23 cellular contexts compared by ENCODE assay signal in the genomic region with DNA sequence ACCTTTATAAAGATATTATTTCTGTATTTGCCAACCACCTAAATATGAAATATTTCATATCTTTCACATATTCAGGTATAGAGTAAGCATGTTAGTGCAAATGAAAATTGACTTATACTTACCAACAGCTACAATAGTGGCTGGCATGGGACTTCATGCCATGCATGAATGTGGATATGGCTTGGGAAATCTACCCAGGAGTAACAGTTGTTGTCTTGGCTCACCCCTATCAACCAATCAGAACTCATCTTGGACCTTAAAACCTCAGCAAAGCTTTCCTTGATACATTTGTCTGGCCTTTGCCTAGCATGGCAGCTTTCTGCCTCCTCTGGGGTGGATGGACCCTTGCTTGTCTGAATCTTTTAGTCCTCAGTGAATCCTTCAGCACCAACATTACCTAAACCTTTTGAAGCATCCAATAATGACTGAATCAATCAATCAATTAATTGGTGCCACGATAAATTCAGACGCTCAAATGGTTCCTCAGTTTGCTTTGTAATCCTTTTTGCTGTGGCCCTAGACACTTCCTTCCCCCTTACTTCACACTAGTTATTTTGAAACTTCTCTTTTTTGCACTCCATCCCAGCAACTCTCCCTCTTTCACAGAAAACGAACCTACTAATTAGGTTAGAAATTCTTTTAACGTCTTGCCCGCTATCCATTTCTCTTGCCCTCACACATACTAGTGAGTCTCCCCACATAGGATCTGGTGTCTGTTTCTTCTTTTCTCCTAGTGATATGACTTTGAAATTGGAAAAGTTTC.
"Had no signal": no experiment of that assay in that cellular context is flagged by ENCODE, and none has a peak within 500 bp of the region (broad histone marks: within the 10 kb centered on the region; RNA-seq: fewer than 3 reads in every experiment).

No MANE protein-coding gene starts in this region.

- H3K27ac ChIP-seq: lower lobe of right lung, skin epidermis, suprapubic skin, VCaP had no signal

- H3K4me1 ChIP-seq: lower lobe of right lung, suprapubic skin had no signal

- H3K36me3 Mint-ChIP-seq: activated naive CD4-positive, alpha-beta T cell treated with anti-CD3 and anti-CD28 coated beads, Interleukin-2, amount 50 U/mL, for 24 hours; type B pancreatic cell had no signal

- H3K36me3 ChIP-seq: gastrocnemius medialis, heart right ventricle, lower lobe of right lung, suprapubic skin had no signal

- H3K9me3 ChIP-seq: gastrocnemius medialis, heart right ventricle, lower lobe of right lung, suprapubic skin had no signal

- DNase-seq: activated CD4-positive, alpha-beta T cell treated with anti-CD3 and anti-CD28 coated beads for 1 hour; activated CD4-positive, alpha-beta T cell treated with anti-CD3 and anti-CD28 coated beads, Interleukin-2, amount 50 U/mL, for 4 hours; activated effector memory CD4-positive, alpha-beta T cell treated with Interleukin-2 at 50 U/mL for 16 hours; activated T-cell treated with anti-CD3 and anti-CD28 coated beads, Interleukin-2, amount 50 U/mL, for 24 hours; dorsolateral prefrontal cortex; endodermal cell; erythroblast; gastrocnemius medialis; heart right ventricle; left colon; lower lobe of right lung; midbrain; nucleus accumbens; right cardiac atrium; stimulated activated CD4-positive, alpha-beta T cell treated with anti-CD3 and anti-CD28 coated beads, Interleukin-4, amount 100 ng/mL, for 4 hours; stimulated activated CD8-positive, alpha-beta memory T cell treated with anti-CD3 and anti-CD28 coated beads, Interleukin-4, amount 100 ng/mL, for 48 hours; stimulated activated naive CD4-positive, alpha-beta T cell treated with Interleukin-2 at 50 U/mL for 16 hours; T-helper 9 cell had no signal

- H3K9me3 Mint-ChIP-seq: activated T-cell treated with anti-CD3 and anti-CD28 coated beads, Interleukin-2, amount 50 U/mL, for 24 hours had no signal

- H3K4me1 Mint-ChIP-seq: activated naive CD4-positive, alpha-beta T cell treated with anti-CD3 and anti-CD28 coated beads, Interleukin-2, amount 50 U/mL, for 24 hours had no signal

- H3K27ac Mint-ChIP-seq: activated naive CD4-positive, alpha-beta T cell treated with anti-CD3 and anti-CD28 coated beads, Interleukin-2, amount 50 U/mL, for 24 hours; activated T-cell treated with anti-CD3 and anti-CD28 coated beads, Interleukin-2, amount 50 U/mL, for 24 hours; endodermal cell; type B pancreatic cell had no signal

- H3K4me3 ChIP-seq: dorsolateral prefrontal cortex, gastrocnemius medialis, heart right ventricle, lower lobe of right lung, skin epidermis, suprapubic skin had no signal

- ATAC-seq: heart right ventricle, left colon, lower lobe of right lung had no signal

- H3K27me3 Mint-ChIP-seq: activated naive CD4-positive, alpha-beta T cell treated with anti-CD3 and anti-CD28 coated beads, Interleukin-2, amount 50 U/mL, for 24 hours; activated T-cell treated with anti-CD3 and anti-CD28 coated beads, Interleukin-2, amount 50 U/mL, for 24 hours; type B pancreatic cell had no signal

- H3K4me3 Mint-ChIP-seq: activated naive CD4-positive, alpha-beta T cell treated with anti-CD3 and anti-CD28 coated beads, Interleukin-2, amount 50 U/mL, for 24 hours; activated T-cell treated with anti-CD3 and anti-CD28 coated beads, Interleukin-2, amount 50 U/mL, for 24 hours; endodermal cell; type B pancreatic cell had no signal

- H3K27me3 ChIP-seq: dorsolateral prefrontal cortex, gastrocnemius medialis, heart right ventricle, suprapubic skin had no signal
